In genomic region chr19:32539240-32539916, GRCh38 we compare ENCODE assay signal across 28 cellular contexts.
"Had no signal": no experiment of that assay in that cellular context is flagged by ENCODE, and none has a peak within 500 bp of the region (broad histone marks: within the 10 kb centered on the region; RNA-seq: fewer than 3 reads in every experiment).

No MANE protein-coding gene starts in this region.

- H3K4me1 ChIP-seq: esophagus squamous epithelium, heart right ventricle, pancreas, testis, tibial artery had no signal

- FAIRE-seq: islet of Langerhans, pancreas had no signal

- H3K27ac ChIP-seq: coronary artery, esophagus squamous epithelium, heart right ventricle, neutrophil, pancreas, testis, tibial artery had no signal

- H3K4me2 ChIP-seq: smooth muscle cell had no signal

- H3K36me3 ChIP-seq: esophagus squamous epithelium, heart right ventricle, neutrophil, pancreas, tibial artery had no signal

- DNase-seq: dermis blood vessel endothelial cell; effector memory CD4-positive, alpha-beta T cell; erythroblast; esophagus squamous epithelium; foreskin melanocyte; glutamatergic neuron; heart right ventricle; hippocampal formation; left cardiac atrium; left ventricle myocardium superior; mucosa of descending colon; naive B cell; pancreas; stimulated activated CD4-positive, alpha-beta T cell treated with anti-CD3 and anti-CD28 coated beads, Interleukin-12 subunit alpha, Interleukin-12 subunit beta, amount 100 ng/mL, for 4 hours; stimulated activated CD4-positive, alpha-beta T cell treated with anti-CD3 and anti-CD28 coated beads, Interleukin-1b, Interleukin-23, amount 100 ng/mL, for 48 hours; stimulated activated CD4-positive, alpha-beta T cell treated with anti-CD3 and anti-CD28 coated beads, Interleukin-4, amount 100 ng/mL, for 1 hour; stimulated activated naive CD4-positive, alpha-beta T cell treated with Interleukin-2 at 50 U/mL for 16 hours; substantia nigra; testis; tibial artery had no signal

- ATAC-seq: heart right ventricle; left cardiac atrium; left ventricle myocardium superior; mucosa of descending colon; natural killer cell treated with Interleukin-12 subunit alpha and Interleukin-12 subunit beta and Interleukin-15 and Interleukin-18, amount 100 ng/mL, for 72 hours; pancreas; sciatic nerve; stimulated activated effector memory CD8-positive, alpha-beta T cell treated with anti-CD3 and anti-CD28 coated beads, Interleukin-12 subunit alpha, Interleukin-12 subunit beta, amount 100 ng/mL, for 72 hours had no signal

- H3K4me3 ChIP-seq: coronary artery, esophagus squamous epithelium, heart right ventricle, lung, mucosa of descending colon, pancreas, smooth muscle cell, testis, tibial artery had no signal

- H3K9me3 ChIP-seq: esophagus squamous epithelium, mucosa of descending colon, neutrophil, pancreas, testis, tibial artery had no signal

- H3K27me3 ChIP-seq: neutrophil, pancreas, testis had no signal
